ENCODE assay signal across 1 cellular context in the genomic region with DNA sequence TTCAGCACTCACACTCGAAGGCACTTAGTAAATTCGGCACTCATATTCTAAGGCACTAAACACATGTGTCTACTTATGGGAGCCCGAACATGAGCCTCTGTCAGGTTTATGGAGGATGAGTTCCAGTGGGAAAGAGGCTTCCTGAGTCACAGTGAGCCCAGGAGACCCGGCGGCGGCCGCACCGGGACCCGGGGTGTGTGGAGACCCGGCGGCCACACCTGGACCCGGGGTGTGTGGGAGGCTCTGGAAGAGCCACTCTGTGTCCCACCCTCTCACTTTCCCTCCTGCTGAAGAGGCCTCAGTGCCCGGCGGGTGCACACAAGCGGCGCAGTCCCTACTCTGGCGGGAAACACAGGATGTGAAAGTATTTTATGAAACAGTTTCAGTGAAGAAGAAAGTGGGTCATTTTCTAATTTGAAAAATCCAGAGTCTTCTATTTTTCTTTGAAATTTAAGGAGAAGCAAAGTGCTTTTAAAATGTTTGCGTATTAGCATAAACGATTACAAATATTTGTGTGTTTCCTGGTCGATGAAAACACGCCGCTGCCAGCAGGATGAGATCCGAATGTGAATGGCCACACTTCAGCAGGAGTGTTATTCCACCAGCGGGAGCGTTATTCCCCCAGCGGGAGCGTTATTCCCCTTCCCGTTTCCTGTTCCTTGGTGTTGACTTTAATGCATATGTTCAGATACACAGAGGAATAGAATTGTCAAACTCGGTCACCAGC.
A peak's percentile ranks its signal among the peaks of the same experiment; 100 is the strongest.
TF ChIP-seq lines count a peak whose summit lies in the region.

No MANE protein-coding gene starts in this region.

TF ChIP-seq in WTC11, 78 proteins besides CTCF, POLR2A, EP300 and RAD21 (continued from another document):
- TF ChIP-seq, protein P1, sequence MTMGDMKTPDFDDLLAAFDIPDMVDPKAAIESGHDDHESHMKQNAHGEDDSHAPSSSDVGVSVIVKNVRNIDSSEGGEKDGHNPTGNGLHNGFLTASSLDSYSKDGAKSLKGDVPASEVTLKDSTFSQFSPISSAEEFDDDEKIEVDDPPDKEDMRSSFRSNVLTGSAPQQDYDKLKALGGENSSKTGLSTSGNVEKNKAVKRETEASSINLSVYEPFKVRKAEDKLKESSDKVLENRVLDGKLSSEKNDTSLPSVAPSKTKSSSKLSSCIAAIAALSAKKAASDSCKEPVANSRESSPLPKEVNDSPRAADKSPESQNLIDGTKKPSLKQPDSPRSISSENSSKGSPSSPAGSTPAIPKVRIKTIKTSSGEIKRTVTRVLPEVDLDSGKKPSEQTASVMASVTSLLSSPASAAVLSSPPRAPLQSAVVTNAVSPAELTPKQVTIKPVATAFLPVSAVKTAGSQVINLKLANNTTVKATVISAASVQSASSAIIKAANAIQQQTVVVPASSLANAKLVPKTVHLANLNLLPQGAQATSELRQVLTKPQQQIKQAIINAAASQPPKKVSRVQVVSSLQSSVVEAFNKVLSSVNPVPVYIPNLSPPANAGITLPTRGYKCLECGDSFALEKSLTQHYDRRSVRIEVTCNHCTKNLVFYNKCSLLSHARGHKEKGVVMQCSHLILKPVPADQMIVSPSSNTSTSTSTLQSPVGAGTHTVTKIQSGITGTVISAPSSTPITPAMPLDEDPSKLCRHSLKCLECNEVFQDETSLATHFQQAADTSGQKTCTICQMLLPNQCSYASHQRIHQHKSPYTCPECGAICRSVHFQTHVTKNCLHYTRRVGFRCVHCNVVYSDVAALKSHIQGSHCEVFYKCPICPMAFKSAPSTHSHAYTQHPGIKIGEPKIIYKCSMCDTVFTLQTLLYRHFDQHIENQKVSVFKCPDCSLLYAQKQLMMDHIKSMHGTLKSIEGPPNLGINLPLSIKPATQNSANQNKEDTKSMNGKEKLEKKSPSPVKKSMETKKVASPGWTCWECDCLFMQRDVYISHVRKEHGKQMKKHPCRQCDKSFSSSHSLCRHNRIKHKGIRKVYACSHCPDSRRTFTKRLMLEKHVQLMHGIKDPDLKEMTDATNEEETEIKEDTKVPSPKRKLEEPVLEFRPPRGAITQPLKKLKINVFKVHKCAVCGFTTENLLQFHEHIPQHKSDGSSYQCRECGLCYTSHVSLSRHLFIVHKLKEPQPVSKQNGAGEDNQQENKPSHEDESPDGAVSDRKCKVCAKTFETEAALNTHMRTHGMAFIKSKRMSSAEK (CRISPR knock-in tag; IDR thresholded peaks at IDR 0.05; ENCODE audit: borderline replicate concordance): no peak
- TF ChIP-seq USF1 (CRISPR knock-in tag; IDR thresholded peaks at IDR 0.05) (no peak), TEAD1 (CRISPR knock-in tag; IDR thresholded peaks at IDR 0.05) (peak; percentile 30; the same call in 1 of the 2 replicates), ATF1 (CRISPR knock-in tag; IDR thresholded peaks at IDR 0.05) (no peak), CREM (CRISPR knock-in tag; IDR thresholded peaks at IDR 0.05) (no peak), JUN (CRISPR knock-in tag; IDR thresholded peaks at IDR 0.05) (no peak), ZNF263 (CRISPR knock-in tag; IDR thresholded peaks at IDR 0.05; ENCODE audit: low read depth) (no peak)
